ENCODE assay signal across 12 cellular contexts in genomic region chr1:223715710-223716103, GRCh38. TPM values are rescaled to one million over a fixed set of nuclear protein-coding genes. Genes with fewer than 3 reads are reported as not detected.
DNase-seq lines count a peak whose midpoint lies in the region; ATAC-seq, FAIRE-seq and TF ChIP-seq lines count a peak whose summit lies in the region.
"Had no signal": no experiment of that assay in that cellular context is flagged by ENCODE, and none has a peak within 500 bp of the region (broad histone marks: within the 10 kb centered on the region; RNA-seq: fewer than 3 reads in every experiment).

No MANE protein-coding gene starts in this region.

- no peak for ATAC-seq in activated CD4-positive, alpha-beta T cell treated with anti-CD3 and anti-CD28 coated beads for 36 hours
- ATAC-seq in GM21367 (IDR thresholded peaks at IDR 0.05; ENCODE audit: unreplicated experiment), result no peak

- TF ChIP-seq EP300 in suprapubic skin (IDR thresholded peaks at IDR 0.05), result no peak

- dilution Hi-C loops in keratinocyte (cut with MboI; ENCODE audit: extremely low pct_ligation_motif_present, low sequenced_read_pairs), result no loop called here

- peak overlapping the region in 3 of 5 donors; percentile 40 to 57 (median 55) for H3K27ac ChIP-seq in adrenal gland
- peak overlapping the region; percentile 89 for H3K27ac ChIP-seq in keratinocyte (ENCODE audit: control insufficient read depth, insufficient read depth, low read length)
- peak overlapping the region; percentile 21 for H3K27ac ChIP-seq in suprapubic skin

- H3K27me3 ChIP-seq in adrenal gland, result no peaks in the 10 kb centered on the region
- H3K27me3 ChIP-seq in keratinocyte (ENCODE audit: control insufficient read depth, extremely low read depth, insufficient read depth, low read length), result no peaks in the 10 kb centered on the region
- H3K27me3 ChIP-seq in suprapubic skin, result no peaks in the 10 kb centered on the region

- peak overlapping the region; percentile 47 for H3K4me3 Mint-ChIP-seq in activated CD4-positive, alpha-beta T cell treated with anti-CD3 and anti-CD28 coated beads for 36 hours

- no peak for DNase-seq in activated CD4-positive, alpha-beta T cell treated with anti-CD3 and anti-CD28 coated beads for 36 hours
- DNase-seq in activated CD4-positive, alpha-beta T cell treated with anti-CD3 and anti-CD28 coated beads, Interleukin-2, amount 50 U/mL, for 4 hours, result no peak
- DNase-seq in adrenal gland (no peak), keratinocyte (ENCODE audit: low read depth, low spot score) (no peak), suprapubic skin (ENCODE audit: low spot score in 2 of 2) (no peak), GOT3 (lab: John Stamatoyannopoulos, UW) (no peak), iPS-NIHi7 (ENCODE audit: extremely low spot score) (no peak)
- DNase-seq: NCI-H2227 treated with DMSO at 0.1 percent for 48 hours had no signal

- peak overlapping the region; percentile 89 for H3K9ac ChIP-seq in keratinocyte (ENCODE audit: control insufficient read depth, extremely low read depth, insufficient read depth, low read length)

- no peaks in the 10 kb centered on the region for H3K9me3 Mint-ChIP-seq in activated CD4-positive, alpha-beta T cell treated with anti-CD3 and anti-CD28 coated beads for 36 hours (ENCODE audit: low read depth)

- H3K4me2 ChIP-seq in keratinocyte (ENCODE audit: control insufficient read depth, extremely low read depth, insufficient read depth, low read depth, low read length), result peak overlapping the region; percentile 99

- WGBS in adrenal gland, 4 donors, result 45 to 85% (median 57%) methylated on average over 3 of the region's 3 CpGs
- WGBS in suprapubic skin, result 57% methylated on average over 3 of the region's 3 CpGs

- peaks cover 81% of the 10 kb centered on the region for H3K79me2 ChIP-seq in keratinocyte (ENCODE audit: control insufficient read depth, insufficient read depth, low read length)

- FAIRE-seq in keratinocyte (lab: Jason Lieb, UNC), result no peak
- FAIRE-seq: A204.1, colon had no signal

- peak overlapping the region; percentile 73 for H3K27ac Mint-ChIP-seq in activated CD4-positive, alpha-beta T cell treated with anti-CD3 and anti-CD28 coated beads for 36 hours

- CTCF ChIA-PET in activated CD4-positive, alpha-beta T cell treated with anti-CD3 and anti-CD28 coated beads for 36 hours (lab: Charles Lee), result interaction anchor here (0.9 to 2.3 kb wide), 2 partner anchors 34 to 618 kb away, joined by 3 to 7 read pairs; no protein-coding TSS in a partner anchor

- no peaks in the 10 kb centered on the region for H3K27me3 Mint-ChIP-seq in activated CD4-positive, alpha-beta T cell treated with anti-CD3 and anti-CD28 coated beads for 36 hours

- no peaks in the 10 kb centered on the region for H3K9me1 ChIP-seq in keratinocyte (ENCODE audit: control insufficient read depth, extremely low read depth, insufficient read depth, low read length)

- H3K9me3 ChIP-seq in adrenal gland (replicated peaks in 1 of 3), result no peaks in the 10 kb centered on the region
- H3K9me3 ChIP-seq in keratinocyte (ENCODE audit: control insufficient read depth, low read depth, low read length), result no peaks in the 10 kb centered on the region
- H3K9me3 ChIP-seq in suprapubic skin, result no peaks in the 10 kb centered on the region

- H3K4me1 Mint-ChIP-seq in activated CD4-positive, alpha-beta T cell treated with anti-CD3 and anti-CD28 coated beads for 36 hours, result peaks cover 70% of the 10 kb centered on the region

- TF ChIP-seq CTCF in adrenal gland (IDR thresholded peaks at IDR 0.05), result no peak
- TF ChIP-seq CTCF in keratinocyte (optimal IDR thresholded peaks at IDR 0.05 in 1 of 3, IDR thresholded peaks at IDR 0.05 in 1 of 3, conservative IDR thresholded peaks at IDR 0.05 in 1 of 3; ENCODE audit: extremely low read depth in 1 of 3, insufficient read depth in 2 of 3, low read length in 3 of 3), result no peak
- no peak for TF ChIP-seq CTCF in suprapubic skin (IDR thresholded peaks at IDR 0.05)

- intact Hi-C loops in activated CD4-positive, alpha-beta T cell treated with anti-CD3 and anti-CD28 coated beads for 36 hours (cut with DNase I, micrococcal nuclease), result loop anchor here in 1 of 2 experiments (1.0 to 10.0 kb wide), 3 partner anchors 11 to 719 kb away; partner anchors contain the start of gene WDR26
- intact Hi-C loops in adrenal gland (cut with DNase I), result no loop called here

- H3K4me3 ChIP-seq in adrenal gland (no peak overlapping the region), keratinocyte (ENCODE audit: control insufficient read depth in 2 of 3, extremely low read depth in 1 of 3, insufficient read depth in 2 of 3, low read depth in 1 of 3, low read length in 3 of 3) (peak overlapping the region; percentile 83 to 88 (median 84)), suprapubic skin (peak overlapping the region; percentile 2)
- H3K4me3 ChIP-seq: lung had no signal

- H3K36me3 ChIP-seq in adrenal gland (replicated peaks in 1 of 2) (peaks cover 0 to 33% of the 10 kb centered on the region in 2 donors), keratinocyte (ENCODE audit: control insufficient read depth in 2 of 2, extremely low read depth in 1 of 2, insufficient read depth in 2 of 2, low read length in 2 of 2) (peaks cover 28 to 54% of the 10 kb centered on the region in 2 experiments), suprapubic skin (peaks cover 24% of the 10 kb centered on the region)

- POLR2A ChIA-PET in activated CD4-positive, alpha-beta T cell treated with anti-CD3 and anti-CD28 coated beads for 36 hours (lab: Charles Lee), result no interaction called here

- no peak overlapping the region for H2AFZ ChIP-seq in keratinocyte (ENCODE audit: control insufficient read depth, low read length)

- H3K4me1 ChIP-seq in adrenal gland (replicated peaks in 1 of 2) (peaks cover 40 to 57% of the 10 kb centered on the region in 2 donors), keratinocyte (ENCODE audit: control insufficient read depth, extremely low read depth, insufficient read depth, low read length) (peaks cover 53% of the 10 kb centered on the region), suprapubic skin (peaks cover 63% of the 10 kb centered on the region)

- peaks cover 21% of the 10 kb centered on the region for H4K20me1 ChIP-seq in keratinocyte (ENCODE audit: control insufficient read depth, extremely low read depth, insufficient read depth, low read length)

- TF ChIP-seq POLR2A in adrenal gland (IDR thresholded peaks at IDR 0.05) (no peak), suprapubic skin (IDR thresholded peaks at IDR 0.05) (no peak)

- peaks cover 22% of the 10 kb centered on the region for H3K36me3 Mint-ChIP-seq in activated CD4-positive, alpha-beta T cell treated with anti-CD3 and anti-CD28 coated beads for 36 hours (ENCODE audit: low read depth)

RNA-seq across cellular contexts. Expression of gene CAPN2, which starts 3.4 kb away (rescaled TPM):
- total RNA-seq in activated CD4-positive, alpha-beta T cell treated with anti-CD3 and anti-CD28 coated beads for 36 hours, result 10 to 100 TPM; 31.1 to 33.1 TPM
- 100 to 1,000 TPM; 117 to 214 (median 199) TPM for total RNA-seq in adrenal gland
- polyA plus RNA-seq in adrenal gland, result 100 to 1,000 TPM; 110 to 366 (median 258) TPM
- polyA plus RNA-seq in keratinocyte, result 278 to 366 TPM (median 350 TPM) in 3 replicates
- polyA plus RNA-seq in keratinocyte (2011; ENCODE audit: low read depth), result 134 TPM
- polyA plus RNA-seq in keratinocyte (2011; cell fraction: cytosol; rRNA removed), result 291 and 382 TPM in 2 replicates
- polyA plus RNA-seq in keratinocyte (2011; cell fraction: nucleus; rRNA removed), result 489 and 510 TPM in 2 replicates
- polyA plus RNA-seq in keratinocyte (2012; ENCODE audit: low replicate concordance), result 174 and 413 TPM in 2 replicates
- 279 to 391 TPM (median 316 TPM) in 3 replicates for polyA minus RNA-seq in keratinocyte
- polyA minus RNA-seq in keratinocyte (2011; cell fraction: cytosol; rRNA and poly(A)+ RNA removed), result 330 TPM
- 168 and 240 TPM in 2 replicates for polyA minus RNA-seq in keratinocyte (2011; cell fraction: nucleus; rRNA and poly(A)+ RNA removed)
- total RNA-seq in suprapubic skin, result 10 to 100 TPM; 33.6 to 87.6 (median 44.0) TPM

RNA-seq across cellular contexts. Expression of gene CAPN8, which starts 50.2 kb away (rescaled TPM):
- total RNA-seq in activated CD4-positive, alpha-beta T cell treated with anti-CD3 and anti-CD28 coated beads for 36 hours, result not detected
- 1 to 10 TPM in 2 of 8 donors, under 1 TPM in 3, not detected in 3; 0.14 to 1.1 (median 0.42) TPM for total RNA-seq in adrenal gland
- 1 to 10 TPM in 1 of 3 donors, under 1 TPM in 1, not detected in 1; 0.53 to 1.7 TPM for polyA plus RNA-seq in adrenal gland
- 2.5 to 4.7 TPM (median 3.0 TPM) in 3 replicates for polyA plus RNA-seq in keratinocyte
- 0.49 TPM for polyA plus RNA-seq in keratinocyte (2011; ENCODE audit: low read depth)
- polyA plus RNA-seq in keratinocyte (2011; cell fraction: cytosol; rRNA removed), result 0.58 and 0.79 TPM in 2 replicates
- polyA plus RNA-seq in keratinocyte (2011; cell fraction: nucleus; rRNA removed), result 18.0 and 22.5 TPM in 2 replicates
- polyA plus RNA-seq in keratinocyte (2012; ENCODE audit: low replicate concordance), result 1.2 and 2.8 TPM in 2 replicates
- polyA minus RNA-seq in keratinocyte, result 1.7 to 3.0 TPM (median 2.1 TPM) in 3 replicates
- polyA minus RNA-seq in keratinocyte (2011; cell fraction: cytosol; rRNA and poly(A)+ RNA removed), result not detected
- polyA minus RNA-seq in keratinocyte (2011; cell fraction: nucleus; rRNA and poly(A)+ RNA removed), result 3.2 and 4.1 TPM in 2 replicates
- total RNA-seq in suprapubic skin, result 1 to 10 TPM; 1.5 to 3.9 (median 2.7) TPM

Comparison
In these comparisons a context has a peak if more than half of its experiments do, and no peak if none do; other contexts are left out.
1. H3K27ac ChIP-seq: peak in every context shown above with its lines; median percentile 89 in keratinocyte; 55 in adrenal gland; 21 in suprapubic skin.
2. H3K4me3 ChIP-seq: peak in keratinocyte (3 of 3) and suprapubic skin (single experiment); none in adrenal gland (0 of 4).